Comparison of ENCODE assay signal across 30 cellular contexts in genomic region chr6:132805548-132805947, GRCh38. TPM values are rescaled to one million over a fixed set of nuclear protein-coding genes. Genes with fewer than 3 reads are reported as not detected.
"Had no signal": no experiment of that assay in that cellular context is flagged by ENCODE, and none has a peak within 500 bp of the region (broad histone marks: within the 10 kb centered on the region; RNA-seq: fewer than 3 reads in every experiment).

No MANE protein-coding gene starts in this region.

- H3K36me3 ChIP-seq: colonic mucosa, esophagus muscularis mucosa, esophagus squamous epithelium, gastrocnemius medialis, gastroesophageal sphincter, heart left ventricle, heart right ventricle had no signal

- H3K27me3 ChIP-seq: colonic mucosa, dorsolateral prefrontal cortex, esophagus muscularis mucosa, esophagus squamous epithelium, foreskin keratinocyte, gastrocnemius medialis, gastroesophageal sphincter, heart left ventricle, heart right ventricle had no signal

- H3K4me3 ChIP-seq: colonic mucosa, coronary artery, dorsolateral prefrontal cortex, esophagus muscularis mucosa, esophagus squamous epithelium, gastrocnemius medialis, gastroesophageal sphincter, heart left ventricle, heart right ventricle had no signal

- FAIRE-seq: endometrium, endothelial cell of umbilical vein, frontal cortex had no signal

- H3K27ac ChIP-seq: colonic mucosa, coronary artery, dorsolateral prefrontal cortex, epithelial cell of prostate, esophagus muscularis mucosa, esophagus squamous epithelium, foreskin keratinocyte, gastrocnemius medialis, gastroesophageal sphincter, heart left ventricle, heart right ventricle had no signal

- H3K9me3 ChIP-seq: colonic mucosa, esophagus muscularis mucosa, esophagus squamous epithelium, gastrocnemius medialis, gastroesophageal sphincter had no signal

- DNase-seq: colonic mucosa; cortex of kidney; dermis blood vessel endothelial cell; dorsolateral prefrontal cortex; effector CD4-positive, alpha-beta T cell; effector CD8-positive, alpha-beta T cell; effector memory CD4-positive, alpha-beta T cell; effector memory CD8-positive, alpha-beta T cell; endodermal cell; erythroblast; esophagus squamous epithelium; foreskin fibroblast; foreskin keratinocyte; foreskin melanocyte; gastrocnemius medialis; glutamatergic neuron; head of caudate nucleus; heart left ventricle; heart right ventricle had no signal

- H3K4me1 ChIP-seq: colonic mucosa, esophagus muscularis mucosa, esophagus squamous epithelium, foreskin keratinocyte, gastrocnemius medialis, gastroesophageal sphincter, heart left ventricle, heart right ventricle had no signal

- ATAC-seq: effector memory CD8-positive, alpha-beta T cell; esophagus mucosa; foreskin keratinocyte; gastrocnemius medialis; gastroesophageal sphincter; heart left ventricle; heart right ventricle had no signal

RNA-seq across cellular contexts. Expression of gene VNN2, which starts 47.8 kb away (rescaled TPM):
- total RNA-seq: dermis blood vessel endothelial cell, dermis microvascular lymphatic vessel endothelial cell, endodermal cell, endothelial cell of umbilical vein, fibroblast of villous mesenchyme, foreskin keratinocyte, glomerular endothelial cell had no signal
- polyA plus RNA-seq: endothelial cell of umbilical vein, foreskin keratinocyte had no signal
